26 cellular contexts compared by ENCODE assay signal in the genomic region with DNA sequence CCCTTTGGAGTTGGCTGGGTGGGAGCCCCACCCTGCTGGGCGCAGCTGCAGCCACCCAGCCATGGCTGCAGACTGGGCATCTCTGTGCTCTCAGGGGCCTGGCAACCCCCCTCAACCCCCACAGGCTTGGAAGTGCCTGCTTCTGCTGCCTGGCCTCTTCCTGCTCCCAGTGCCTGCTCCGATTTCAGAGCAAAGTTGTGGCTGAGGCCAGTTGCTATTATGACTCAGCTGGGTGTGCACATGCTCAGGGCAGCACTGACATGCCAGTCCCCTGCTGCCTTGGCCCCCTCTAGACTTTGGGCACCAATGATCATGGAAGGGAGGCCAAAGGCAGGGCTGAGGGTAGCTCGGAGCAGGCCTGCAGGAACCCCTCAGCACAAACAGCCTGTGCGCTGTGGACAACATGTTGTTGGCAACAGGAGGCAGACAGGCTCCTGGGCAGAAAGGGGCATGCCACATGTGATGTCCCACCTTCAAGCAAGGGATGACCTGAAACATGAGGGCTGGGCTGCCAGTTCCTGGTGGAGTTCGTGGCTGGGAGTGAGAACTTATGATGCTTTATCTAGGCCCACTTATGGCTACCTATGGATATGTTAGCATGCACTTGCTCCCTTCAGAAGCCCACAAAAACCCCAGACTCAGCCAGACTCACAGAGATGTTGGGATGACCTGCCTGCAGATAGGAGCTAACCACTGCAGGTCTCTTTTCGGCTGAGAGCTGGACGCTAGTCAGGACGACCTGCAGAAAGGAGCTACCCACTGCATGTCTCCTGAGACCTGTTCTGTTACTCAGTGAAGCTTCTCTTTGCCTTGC.
DNase-seq lines count a peak whose midpoint lies in the region; ATAC-seq, FAIRE-seq and TF ChIP-seq lines count a peak whose summit lies in the region.
"Had no signal": no experiment of that assay in that cellular context is flagged by ENCODE, and none has a peak within 500 bp of the region (broad histone marks: within the 10 kb centered on the region; RNA-seq: fewer than 3 reads in every experiment).

No MANE protein-coding gene starts in this region.

- H2BK15ac ChIP-seq in H1 (ENCODE audit: low read length), result no peak overlapping the region

- no peak overlapping the region for H3K56ac ChIP-seq in H1 (replicated peaks; ENCODE audit: insufficient read length, low read depth, low read length)

- POLR2A ChIA-PET in H1 (lab: Charles Lee; ENCODE audit: partially characterized antibody), result interaction anchor here (0.7 to 17.2 kb wide), 3 partner anchors 8 to 931 kb away, joined by 3 to 167 read pairs (median 11); no protein-coding TSS in a partner anchor
- POLR2A ChIA-PET in naive thymus-derived CD8-positive, alpha-beta T cell (lab: Charles Lee), result no interaction called here

- H3K14ac ChIP-seq in H1 (ENCODE audit: insufficient read length), result no peak overlapping the region

- H3K9me3 Mint-ChIP-seq in GM23338, result peaks cover 38% of the 10 kb centered on the region
- no peaks in the 10 kb centered on the region for H3K9me3 Mint-ChIP-seq in naive thymus-derived CD8-positive, alpha-beta T cell
- H3K9me3 Mint-ChIP-seq: activated CD4-positive, alpha-beta memory T cell treated with anti-CD3 and anti-CD28 coated beads for 36 hours; activated naive CD8-positive, alpha-beta T cell treated with anti-CD3 and anti-CD28 coated beads, Interleukin-2, amount 10 ng/mL, durations not matched to agents 7 days and 5 days; CD8-positive, alpha-beta memory T cell had no signal

- H3K4me2 ChIP-seq in H1 (ENCODE audit: insufficient read depth in 1 of 2, low read depth in 2 of 2, low read length in 2 of 2) (no peak overlapping the region), GM23338 (no peak overlapping the region)

- H4K91ac ChIP-seq in H1 (replicated peaks; ENCODE audit: insufficient read length, low read length), result no peak overlapping the region

- TF ChIP-seq CTCF in H1 (IDR thresholded peaks at IDR 0.05; ENCODE audit: control extremely low read depth in 1 of 3, insufficient read depth in 1 of 3, low read depth in 1 of 3, low read length in 3 of 3) (no peak), GM23338 (conservative IDR thresholded peaks at IDR 0.05; ENCODE audit: low read depth in 2 of 2) (no peak)

- peaks cover 7% of the 10 kb centered on the region for H3K27me3 Mint-ChIP-seq in GM23338 (ENCODE audit: insufficient read depth, low read depth, poor library complexity)
- H3K27me3 Mint-ChIP-seq in naive thymus-derived CD8-positive, alpha-beta T cell, result peaks cover 0 to 3% (median 0%) of the 10 kb centered on the region in 5 donors
- H3K27me3 Mint-ChIP-seq: activated CD4-positive, alpha-beta memory T cell treated with anti-CD3 and anti-CD28 coated beads for 36 hours had no signal

- H2AK5ac ChIP-seq in H1 (ENCODE audit: low read depth, low read length), result no peak overlapping the region

- H3K4me1 Mint-ChIP-seq in GM23338, result peaks cover 9% of the 10 kb centered on the region
- no peaks in the 10 kb centered on the region for H3K4me1 Mint-ChIP-seq in naive thymus-derived CD8-positive, alpha-beta T cell
- H3K4me1 Mint-ChIP-seq: activated naive CD8-positive, alpha-beta T cell treated with anti-CD3 and anti-CD28 coated beads, Interleukin-2, amount 10 ng/mL, durations not matched to agents 7 days and 5 days; CD8-positive, alpha-beta memory T cell had no signal

- 95% methylated on average over 8 of the region's 8 CpGs; no CpG with 5 or more reads in 1 of the 2 experiments for WGBS in H1 (ENCODE audit: extremely low coverage in 1 of 2, insufficient coverage in 1 of 2, insufficient read length in 1 of 2, insufficient replicate concordance in 2 of 2, low coverage in 1 of 2, low lambda C conversion rate in 2 of 2, missing lambda C conversion rate in 1 of 2), 2 experiments

- peaks cover 0 to 8% (median 0%) of the 10 kb centered on the region in 4 experiments; a peak in 1 of 7 replicates for H3K4me1 ChIP-seq in H1 (replicated peaks in 1 of 4; ENCODE audit: control insufficient read depth in 3 of 4, insufficient read depth in 4 of 4, low read length in 3 of 4)
- no peaks in the 10 kb centered on the region for H3K4me1 ChIP-seq in GM23338 (ENCODE audit: insufficient read depth)

- H3K27ac ChIP-seq in H1 (ENCODE audit: low read depth, low read length) (no peak overlapping the region), GM23338 (ENCODE audit: low read depth) (no peak overlapping the region)

- TF ChIP-seq EP300 in H1 (IDR thresholded peaks at IDR 0.05; ENCODE audit: borderline replicate concordance in 1 of 2, low read depth in 2 of 2, low read length in 2 of 2), result no peak

- H3K9ac ChIP-seq in H1 (replicated peaks in 1 of 4; ENCODE audit: extremely low read depth in 1 of 4, low read depth in 3 of 4, low read length in 3 of 4), result no peak overlapping the region

- H3K79me1 ChIP-seq in H1 (ENCODE audit: low read depth, low read length), result no peaks in the 10 kb centered on the region

- H3K27me3 ChIP-seq in MG63 (no peaks in the 10 kb centered on the region), H1 (replicated peaks in 1 of 4; ENCODE audit: control insufficient read depth in 3 of 4, extremely low read depth in 1 of 4, insufficient read depth in 3 of 4, low read length in 3 of 4) (no peaks in the 10 kb centered on the region), GM23338 (ENCODE audit: insufficient read depth) (no peaks in the 10 kb centered on the region)

- H2AFZ ChIP-seq in H1 (ENCODE audit: low read length) (no peak overlapping the region), GM23338 (no peak overlapping the region)

- H3K27ac Mint-ChIP-seq in GM23338, result no peak overlapping the region
- H3K27ac Mint-ChIP-seq in naive thymus-derived CD8-positive, alpha-beta T cell, result no peak overlapping the region
- H3K27ac Mint-ChIP-seq: activated CD4-positive, alpha-beta memory T cell treated with anti-CD3 and anti-CD28 coated beads for 36 hours; activated naive CD8-positive, alpha-beta T cell treated with anti-CD3 and anti-CD28 coated beads, Interleukin-2, amount 10 ng/mL, durations not matched to agents 7 days and 5 days; CD8-positive, alpha-beta memory T cell had no signal

- peak overlapping the region; percentile 6; the same call in 1 of the 2 replicates for H4K8ac ChIP-seq in H1 (ENCODE audit: extremely low read depth, insufficient read depth, low read length)

- no peak for TF ChIP-seq POLR2A in H1 (IDR thresholded peaks at IDR 0.05; ENCODE audit: control extremely low read depth in 1 of 2, low read depth in 2 of 2, low read length in 2 of 2)

- no peak for FAIRE-seq in H1 (lab: Jason Lieb, UNC)
- FAIRE-seq: A204.1, GM18507, kidney, small intestine had no signal

- no peak overlapping the region for H2BK12ac ChIP-seq in H1 (ENCODE audit: low read depth, low read length)

- H4K20me1 ChIP-seq in H1 (replicated peaks in 1 of 2; ENCODE audit: control insufficient read depth in 1 of 2, insufficient read depth in 2 of 2, low read length in 2 of 2), result no peaks in the 10 kb centered on the region
- H4K20me1 ChIP-seq in GM23338 (replicated peaks; ENCODE audit: insufficient read depth), result no peaks in the 10 kb centered on the region; the same call in 1 of the 2 replicates

- no peak overlapping the region for H4K5ac ChIP-seq in H1 (ENCODE audit: insufficient read length, low read depth, low read length)

- DNase-seq in EH (ENCODE audit: low read depth) (peak; percentile 32), MG63 (peak; percentile 33), H1 (ENCODE audit: low read depth in 1 of 2, low spot score in 2 of 2) (peak in 1 of 2 experiments; percentile 41), myocyte (ENCODE audit: low read depth) (peak; percentile 78), GM23338 (ENCODE audit: low spot score) (no peak), GDM1 (lab: John Stamatoyannopoulos, UW) (no peak)
- DNase-seq in naive thymus-derived CD8-positive, alpha-beta T cell, result no peak
- DNase-seq: activated CD4-positive, alpha-beta memory T cell treated with anti-CD3 and anti-CD28 coated beads for 36 hours; activated effector memory CD4-positive, alpha-beta T cell treated with Interleukin-2 at 50 U/mL for 16 hours; activated naive CD8-positive, alpha-beta T cell treated with anti-CD3 and anti-CD28 coated beads, Interleukin-2, amount 10 ng/mL, durations not matched to agents 7 days and 5 days; CD8-positive, alpha-beta memory T cell; effector CD4-positive, alpha-beta T cell; Kasumi-1; kidney; NCI-H1092 treated with DMSO at 0.1 percent for 48 hours; NCI-H1930; NCI-H345; nucleus accumbens; SHP77 treated with DMSO at 0.1 percent for 48 hours; small intestine; stimulated activated CD4-positive, alpha-beta T cell treated with anti-CD3 and anti-CD28 coated beads, Interleukin-2, amount 100 ng/mL, for 24 hours; SW 1271 had no signal

- H3K9me2 ChIP-seq in GM23338 (ENCODE audit: insufficient read depth), result peaks cover 10% of the 10 kb centered on the region

- no peaks in the 10 kb centered on the region for H3K23me2 ChIP-seq in H1 (ENCODE audit: low read depth, low read length)

- TF ChIP-seq RAD21 in H1 (IDR thresholded peaks at IDR 0.05 in 1 of 2, conservative IDR thresholded peaks at IDR 0.05 in 1 of 2; ENCODE audit: low read depth in 2 of 2, low read length in 2 of 2), result no peak

- H3K4me3 ChIP-seq in MG63, result no peak overlapping the region
- no peak overlapping the region for H3K4me3 ChIP-seq in H1 (ENCODE audit: extremely low read depth in 1 of 4, insufficient read depth in 2 of 4, low read depth in 3 of 4, low read length in 4 of 4)
- no peak overlapping the region for H3K4me3 ChIP-seq in GM23338
- H3K4me3 ChIP-seq: lung had no signal

- no peak overlapping the region for H3K4me3 Mint-ChIP-seq in GM23338
- H3K4me3 Mint-ChIP-seq in naive thymus-derived CD8-positive, alpha-beta T cell, result no peak overlapping the region
- H3K4me3 Mint-ChIP-seq: activated CD4-positive, alpha-beta memory T cell treated with anti-CD3 and anti-CD28 coated beads for 36 hours; activated naive CD8-positive, alpha-beta T cell treated with anti-CD3 and anti-CD28 coated beads, Interleukin-2, amount 10 ng/mL, durations not matched to agents 7 days and 5 days; CD8-positive, alpha-beta memory T cell had no signal

- no peak overlapping the region for H2BK20ac ChIP-seq in H1 (ENCODE audit: low read length)

- CTCF ChIA-PET in H1 (lab: Charles Lee; ENCODE audit: partially characterized antibody), result interaction anchor here (0.9 to 7.0 kb wide), 4 partner anchors 21 to 89 kb away, joined by 3 to 33 read pairs (median 3); no protein-coding TSS in a partner anchor

- H3K23ac ChIP-seq in H1 (ENCODE audit: insufficient read length), result no peak overlapping the region

- no peak overlapping the region for H2BK120ac ChIP-seq in H1 (replicated peaks; ENCODE audit: low read depth, low read length)

- H3K18ac ChIP-seq in H1 (ENCODE audit: extremely low read depth, low read length), result no peak overlapping the region

- no peak for ATAC-seq in GM23338
- no peak for ATAC-seq in naive thymus-derived CD8-positive, alpha-beta T cell
- ATAC-seq in HG03432 (IDR thresholded peaks at IDR 0.05; ENCODE audit: unreplicated experiment), result no peak

- H3K9me3 ChIP-seq in MG63 (no peaks in the 10 kb centered on the region), H1 (ENCODE audit: insufficient read depth in 2 of 2, low read depth in 1 of 2, low read length in 1 of 2) (no peaks in the 10 kb centered on the region)

- H3K79me2 ChIP-seq in H1 (ENCODE audit: control insufficient read depth in 1 of 2, insufficient read depth in 2 of 2, low read length in 2 of 2) (no peaks in the 10 kb centered on the region), GM23338 (replicated peaks; ENCODE audit: insufficient read depth) (no peaks in the 10 kb centered on the region)

- no peaks in the 10 kb centered on the region for H3K36me3 ChIP-seq in MG63
- H3K36me3 ChIP-seq in H1 (ENCODE audit: control insufficient read depth in 2 of 4, insufficient read depth in 4 of 4, low read length in 3 of 4), result no peaks in the 10 kb centered on the region
- peaks cover 20% of the 10 kb centered on the region for H3K36me3 ChIP-seq in GM23338 (ENCODE audit: insufficient read depth)

- 0 out of 2 replicates have a peak, but pooled peaks cover 8% of the 10 kb centered on the region for H3F3A ChIP-seq in GM23338 (replicated peaks; ENCODE audit: low read depth)

- 0 out of 2 replicates have a peak overlapping the region, but pooled peaks have one; percentile 9 for H2BK5ac ChIP-seq in H1 (ENCODE audit: low read depth, low read length)

- peaks cover 73% of the 10 kb centered on the region for H3K36me3 Mint-ChIP-seq in GM23338 (ENCODE audit: low read depth)
- no peaks in the 10 kb centered on the region for H3K36me3 Mint-ChIP-seq in naive thymus-derived CD8-positive, alpha-beta T cell
- H3K36me3 Mint-ChIP-seq: activated CD4-positive, alpha-beta memory T cell treated with anti-CD3 and anti-CD28 coated beads for 36 hours; activated naive CD8-positive, alpha-beta T cell treated with anti-CD3 and anti-CD28 coated beads, Interleukin-2, amount 10 ng/mL, durations not matched to agents 7 days and 5 days; CD8-positive, alpha-beta memory T cell had no signal

- H3K4ac ChIP-seq in H1 (replicated peaks; ENCODE audit: insufficient read length, low read depth, low read length), result no peak overlapping the region

Comparison
In these comparisons a context has a peak if more than half of its experiments do, and no peak if none do; other contexts are left out.
1. DNase-seq: peak in EH (single experiment), MG63 (single experiment) and myocyte (single experiment); none in GM23338 (single experiment), naive thymus-derived CD8-positive, alpha-beta T cell (0 of 10) and GDM1 (single experiment).